35 cellular contexts compared by ENCODE assay signal in genomic region chr3:171469376-171469775, GRCh38.
"Had no signal": no experiment of that assay in that cellular context is flagged by ENCODE, and none has a peak within 500 bp of the region (broad histone marks: within the 10 kb centered on the region; RNA-seq: fewer than 3 reads in every experiment).

No MANE protein-coding gene starts in this region.

- H3K4me3 ChIP-seq: MG63 had no signal

- H3K36me3 ChIP-seq: MG63 had no signal

- H3K9me3 ChIP-seq: MG63 had no signal

- DNase-seq: Karpas-422, Kasumi-1, MG63, MM.1S, MV-4-11, NCI-H1092, NCI-H1092 treated with DMSO at 0.1 percent for 48 hours, NCI-H1105, NCI-H1105 treated with DMSO at 0.1 percent for 48 hours, NCI-H1417, NCI-H1417 treated with DMSO at 0.1 percent for 48 hours, NCI-H1436, NCI-H1436 treated with DMSO at 0.1 percent for 48 hours, NCI-H146, NCI-H1694, NCI-H1694 treated with DMSO at 0.1 percent for 48 hours, NCI-H187, NCI-H187 treated with DMSO at 0.1 percent for 48 hours, NCI-H1930, NCI-H2029, NCI-H2029 treated with DMSO at 0.1 percent for 48 hours, NCI-H2081, NCI-H2081 treated with DMSO at 0.1 percent for 48 hours, NCI-H2107, NCI-H2171, NCI-H2171 treated with DMSO at 0.1 percent for 48 hours, NCI-H2227 treated with DMSO at 0.1 percent for 48 hours, NCI-H226, NCI-H345, NCI-H446, NCI-H446 treated with DMSO at 0.1 percent for 48 hours, NCI-H510A, NCI-H510A treated with DMSO at 0.1 percent for 48 hours, NCI-H524, NCI-H524 treated with DMSO at 0.1 percent for 48 hours had no signal

- H3K27me3 ChIP-seq: MG63 had no signal
